ENCODE assay signal across 8 cellular contexts in genomic region chr19:17328517-17329060, GRCh38. TPM values are rescaled to one million over a fixed set of nuclear protein-coding genes. Genes with fewer than 3 reads are reported as not detected.
A peak's percentile ranks its signal among the peaks of the same experiment; 100 is the strongest.
DNase-seq lines count a peak whose midpoint lies in the region; ATAC-seq and TF ChIP-seq lines count a peak whose summit lies in the region.

No MANE protein-coding gene starts in this region.

- peaks cover 4 to 23% of the 10 kb centered on the region in 2 donors for H3K4me1 ChIP-seq in adrenal gland (replicated peaks in 1 of 2)
- peaks cover 0 to 12% of the 10 kb centered on the region in 2 donors for H3K4me1 ChIP-seq in lung (ENCODE audit: control insufficient read depth in 2 of 2, insufficient read depth in 2 of 2, low read length in 2 of 2)
- peaks cover 2% of the 10 kb centered on the region for H3K4me1 ChIP-seq in urinary bladder (ENCODE audit: insufficient read depth)

- H3K27ac ChIP-seq in adrenal gland (peak overlapping the region; percentile 30 to 79 (median 56)), lung (ENCODE audit: low read depth in 1 of 2, low read length in 1 of 2) (no peak overlapping the region), urinary bladder (ENCODE audit: low read depth) (peak overlapping the region; percentile 12)

- H3K27me3 ChIP-seq in adrenal gland (no peaks in the 10 kb centered on the region), lung (ENCODE audit: control insufficient read depth, insufficient read depth) (no peaks in the 10 kb centered on the region)

- intact Hi-C loops in adrenal gland (cut with DNase I): no loop called here

- no peak for ATAC-seq in lung (ENCODE audit: insufficient read depth, low FRiP score)

- no peak for TF ChIP-seq POLR2A in adrenal gland (IDR thresholded peaks at IDR 0.05)

- H3K9me3 ChIP-seq in adrenal gland (replicated peaks in 1 of 3) (no peaks in the 10 kb centered on the region), lung (ENCODE audit: control insufficient read depth in 2 of 2, insufficient read depth in 1 of 2, low read length in 1 of 2) (no peaks in the 10 kb centered on the region)

- no peaks in the 10 kb centered on the region for H3K36me3 ChIP-seq in adrenal gland (replicated peaks in 1 of 2)
- H3K36me3 ChIP-seq in lung (ENCODE audit: control insufficient read depth in 2 of 2, insufficient read depth in 2 of 2, low read length in 2 of 2): peaks cover 0 to 14% of the 10 kb centered on the region in 2 donors
- H3K36me3 ChIP-seq in urinary bladder (ENCODE audit: insufficient read depth): no peaks in the 10 kb centered on the region

- WGBS in adrenal gland, 4 donors: 17 to 38% (median 24%) methylated on average over 12 to 56 of the region's 57 CpGs
- 7 to 23% methylated on average over 24 to 57 of the region's 57 CpGs for WGBS in lung, 2 donors
- 10% methylated on average over 56 of the region's 57 CpGs for WGBS in urinary bladder

- TF ChIP-seq CTCF in adrenal gland (IDR thresholded peaks at IDR 0.05) (no peak), lung (IDR thresholded peaks at IDR 0.05; ENCODE audit: control extremely low read depth, extremely low read depth) (no peak)

- peak; percentile 47 for DNase-seq in stimulated activated CD4-positive, alpha-beta T cell treated with anti-CD3 and anti-CD28 coated beads, Interleukin-1b, Interleukin-23, amount 100 ng/mL, for 4 hours (ENCODE audit: low read depth in 2 of 2)
- no peak for DNase-seq in stimulated activated CD4-positive, alpha-beta T cell treated with anti-CD3 and anti-CD28 coated beads, Interleukin-4, amount 100 ng/mL, for 24 hours
- DNase-seq in adrenal gland (no peak), lung (ENCODE audit: low spot score) (no peak), NCI-H226 (no peak), hepatic stellate cell (ENCODE audit: low spot score) (no peak), NCI-H446 treated with DMSO at 0.1 percent for 48 hours (lab: John Stamatoyannopoulos, UW) (no peak)

- H3K4me3 ChIP-seq in adrenal gland (peak overlapping the region in 1 of 4 donors; percentile 38), lung (peak overlapping the region; percentile 24), urinary bladder (ENCODE audit: low read depth, low read length) (peak overlapping the region; percentile 30)

RNA-seq across cellular contexts. Expression of gene ANO8, which starts 6.1 kb away (rescaled TPM):
- total RNA-seq in adrenal gland (10 to 100 TPM; 18.4 to 78.0 (median 27.9) TPM), lung (10 to 100 TPM in 1 of 2 donors, 1 to 10 TPM in 1; 7.1 to 22.5 TPM), urinary bladder (4.1 TPM)
- polyA plus RNA-seq in adrenal gland (10 to 100 TPM in 2 of 3 donors, 1 to 10 TPM in 1; 4.4 to 70.7 (median 33.0) TPM), lung (1 to 10 TPM; 7.1 to 8.8 TPM), urinary bladder (5.8 TPM)

RNA-seq across cellular contexts. Expression of gene GTPBP3, which starts 8.8 kb away (rescaled TPM):
- 10 to 100 TPM; 18.9 to 50.4 (median 27.9) TPM for total RNA-seq in adrenal gland
- 10 to 100 TPM in 2 of 3 donors, 1 to 10 TPM in 1; 5.5 to 36.8 (median 19.0) TPM for polyA plus RNA-seq in adrenal gland
- total RNA-seq in lung: 10 to 100 TPM; 22.2 to 24.1 TPM
- polyA plus RNA-seq in lung: 10 to 100 TPM; 13.3 to 14.2 TPM
- total RNA-seq in urinary bladder: 11.2 TPM
- polyA plus RNA-seq in urinary bladder: 15.9 TPM

RNA-seq across cellular contexts. Expression of gene DDA1, which starts 19.2 kb away (rescaled TPM):
- total RNA-seq in adrenal gland (10 to 100 TPM in 7 of 8 donors, 1 to 10 TPM in 1; 6.8 to 54.9 (median 38.7) TPM), lung (10 to 100 TPM; 16.1 to 40.7 TPM), urinary bladder (8.0 TPM)
- polyA plus RNA-seq in adrenal gland (10 to 100 TPM; 40.3 to 71.4 (median 50.4) TPM), lung (10 to 100 TPM; 60.2 to 66.5 TPM), urinary bladder (66.1 TPM)

RNA-seq across cellular contexts. Expression of gene MRPL34, which starts 22.9 kb away (rescaled TPM):
- total RNA-seq in adrenal gland (100 to 1,000 TPM; 126 to 358 (median 170) TPM), lung (10 to 100 TPM; 22.3 to 85.7 TPM), urinary bladder (6.1 TPM)
- polyA plus RNA-seq in adrenal gland (100 to 1,000 TPM; 101 to 144 (median 121) TPM), lung (100 to 1,000 TPM; 101 to 137 TPM), urinary bladder (146 TPM)

RNA-seq across cellular contexts. Expression of gene ABHD8, which starts 25.4 kb away (rescaled TPM):
- total RNA-seq in adrenal gland: 10 to 100 TPM; 24.7 to 60.0 (median 42.1) TPM
- polyA plus RNA-seq in adrenal gland: 10 to 100 TPM in 2 of 3 donors, 1 to 10 TPM in 1; 2.3 to 33.1 (median 32.0) TPM
- 10 to 100 TPM; 12.8 to 23.0 TPM for total RNA-seq in lung
- 10 to 100 TPM; 14.9 to 15.4 TPM for polyA plus RNA-seq in lung
- 6.8 TPM for total RNA-seq in urinary bladder
- polyA plus RNA-seq in urinary bladder: 20.0 TPM

Comparison
In these comparisons a context has a peak if more than half of its experiments do, and no peak if none do; other contexts are left out.
1. DNase-seq: peak in stimulated activated CD4-positive, alpha-beta T cell treated with anti-CD3 and anti-CD28 coated beads, Interleukin-1b, Interleukin-23, amount 100 ng/mL, for 4 hours (2 of 2); none in stimulated activated CD4-positive, alpha-beta T cell treated with anti-CD3 and anti-CD28 coated beads, Interleukin-4, amount 100 ng/mL, for 24 hours (single experiment), adrenal gland (0 of 7), lung (single experiment), NCI-H226 (single experiment), hepatic stellate cell (single experiment) and NCI-H446 treated with DMSO at 0.1 percent for 48 hours (single experiment).
2. H3K27ac ChIP-seq: peak in adrenal gland (5 of 5) and urinary bladder (single experiment); none in lung (0 of 2).